Comparison of ENCODE assay signal across 1 cellular context in genomic region chr9:128788445-128788844, GRCh38.
TF ChIP-seq lines count a peak whose summit lies in the region.

No MANE protein-coding gene starts in this region.

TF ChIP-seq in K562, 482 proteins besides CTCF, POLR2A, EP300 and RAD21:
- TF ChIP-seq ATF1 (CRISPR knock-in tag; IDR thresholded peaks at IDR 0.05) = no peak
- no peak for TF ChIP-seq ATF1 (tag; IDR thresholded peaks at IDR 0.05)
- no peak for TF ChIP-seq MAZ (CRISPR knock-in tag; conservative IDR thresholded peaks at IDR 0.05 in 1 of 2, IDR thresholded peaks at IDR 0.05 in 1 of 2)
- TF ChIP-seq STAG1 (CRISPR knock-in tag; IDR thresholded peaks at IDR 0.05; ENCODE audit: borderline replicate concordance) = no peak
- no peak for TF ChIP-seq MCM3 (IDR thresholded peaks at IDR 0.05)
